In genomic region chr6:92848459-92848858, GRCh38 we compare ENCODE assay signal across 11 cellular contexts.
"Had no signal": no experiment of that assay in that cellular context is flagged by ENCODE, and none has a peak within 500 bp of the region (broad histone marks: within the 10 kb centered on the region; RNA-seq: fewer than 3 reads in every experiment).

No MANE protein-coding gene starts in this region.

- H3K4me3 ChIP-seq: HAP-1 had no signal

- H3K4me3 Mint-ChIP-seq: HFFc6, IgD-negative memory B cell had no signal

- H3K9ac ChIP-seq: KMS-11 had no signal

- DNase-seq: GOT3, HFFc6, Karpas-422, KBM-7 had no signal

- H3K4me2 ChIP-seq: KMS-11 had no signal

- H3K9me3 ChIP-seq: HAP-1 had no signal

- H3K36me3 ChIP-seq: HAP-1 had no signal

- H3K4me1 Mint-ChIP-seq: IgD-negative memory B cell had no signal

- FAIRE-seq: H54, HepG2 had no signal

- H3K4me1 ChIP-seq: HAP-1 had no signal

- ATAC-seq: HCT116, HepG2 had no signal

- H3K36me3 Mint-ChIP-seq: IgD-negative memory B cell had no signal

- H3K27ac ChIP-seq: HL-60, KMS-11 had no signal

- H3K27ac Mint-ChIP-seq: HFFc6, IgD-negative memory B cell had no signal

- H3K27me3 Mint-ChIP-seq: IgD-negative memory B cell had no signal
